Comparison of ENCODE assay signal across 12 cellular contexts in the genomic region with DNA sequence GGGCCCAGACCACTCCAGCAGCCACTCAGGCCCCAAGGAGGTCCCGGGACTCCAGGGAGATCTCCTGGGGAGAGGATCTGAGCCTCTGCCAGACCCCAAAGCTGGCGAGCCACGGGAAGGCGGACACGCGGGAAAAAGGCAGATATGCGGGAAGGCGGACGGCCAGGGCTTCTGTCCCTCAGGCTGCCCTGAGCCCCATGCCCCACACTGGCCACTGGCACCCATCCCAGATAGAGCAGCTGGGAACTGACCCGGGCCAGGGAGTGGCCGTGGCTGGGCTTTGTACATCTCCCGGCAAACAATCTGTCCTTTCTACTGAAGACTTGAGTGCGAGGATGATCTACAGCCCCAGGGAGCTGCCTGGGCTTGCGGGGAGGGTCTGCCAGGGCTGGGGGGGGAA. TPM values are rescaled to one million over a fixed set of nuclear protein-coding genes. Genes with fewer than 3 reads are reported as not detected.
DNase-seq lines count a peak whose midpoint lies in the region; ATAC-seq and TF ChIP-seq lines count a peak whose summit lies in the region.
"Had no signal": no experiment of that assay in that cellular context is flagged by ENCODE, and none has a peak within 500 bp of the region (broad histone marks: within the 10 kb centered on the region; RNA-seq: fewer than 3 reads in every experiment).

No MANE protein-coding gene starts in this region.

- H3K36me3 ChIP-seq in left ventricle myocardium inferior (no peaks in the 10 kb centered on the region), trophoblast cell (ENCODE audit: control insufficient read depth in 1 of 2, insufficient read depth in 2 of 2, low read length in 2 of 2) (no peaks in the 10 kb centered on the region), Caco-2 (ENCODE audit: control insufficient read depth, insufficient read depth, low read length) (no peaks in the 10 kb centered on the region)
- H3K36me3 ChIP-seq: neutrophil had no signal

- H3K4me3 ChIP-seq in left ventricle myocardium inferior (no peak overlapping the region), trophoblast cell (ENCODE audit: low read depth, low read length) (no peak overlapping the region), Caco-2 (ENCODE audit: low read depth, low read length) (no peak overlapping the region)

- no TSS peak for BruUV-seq in Caco-2 (replicated peaks; lab: Mats Ljungman, UMichigan)

- peaks cover 7% of the 10 kb centered on the region for H3K79me2 ChIP-seq in trophoblast cell (ENCODE audit: control insufficient read depth, insufficient read depth, low read length, poor library complexity)

- no peak overlapping the region for H4K8ac ChIP-seq in trophoblast cell (ENCODE audit: low read depth, low read length)

- intact Hi-C loops in left ventricle myocardium inferior (cut with micrococcal nuclease) = no loop called here
- intact Hi-C loops in Caco-2 (cut with micrococcal nuclease; ENCODE audit: unreplicated experiment) = no loop called here

- DNase-seq in AG08396 (ENCODE audit: low spot score) (peak; percentile 65), left ventricle myocardium inferior (peak; percentile 66), trophoblast cell (no peak), GF-D8 (lab: John Stamatoyannopoulos, UW) (no peak), Caco-2 (no peak), NK-92 (lab: John Stamatoyannopoulos, UW; ENCODE audit: unreplicated experiment) (no peak)
- DNase-seq in activated CD8-positive, alpha-beta memory T cell treated with anti-CD3 and anti-CD28 coated beads, Interleukin-2, amount 10 ng/mL, durations not matched to agents 7 days and 5 days = no peak
- DNase-seq: activated CD4-positive, CD25-positive, alpha-beta regulatory T cell treated with anti-CD3 and anti-CD28 coated beads, Interleukin-2, amount 50 U/mL, for 72 hours; activated effector memory CD4-positive, alpha-beta T cell treated with anti-CD3 and anti-CD28 coated beads, Interleukin-2, amount 50 U/mL, for 16 hours; cortex of kidney had no signal

- H3K27ac Mint-ChIP-seq in brain = peak overlapping the region in 4 of 5 experiments; percentile 64 to 91 (median 75)
- no peak overlapping the region for H3K27ac Mint-ChIP-seq in Caco-2 (ENCODE audit: unreplicated experiment)
- H3K27ac Mint-ChIP-seq in activated CD8-positive, alpha-beta memory T cell treated with anti-CD3 and anti-CD28 coated beads, Interleukin-2, amount 10 ng/mL, durations not matched to agents 7 days and 5 days = no peak overlapping the region

- no peaks in the 10 kb centered on the region for H3K27me3 ChIP-seq in left ventricle myocardium inferior (ENCODE audit: low read depth)
- H3K27me3 ChIP-seq in trophoblast cell (ENCODE audit: insufficient read depth, low read length) = no peaks in the 10 kb centered on the region
- no peaks in the 10 kb centered on the region for H3K27me3 ChIP-seq in Caco-2 (replicated peaks; ENCODE audit: control insufficient read depth, insufficient read depth, low read length)
- H3K27me3 ChIP-seq: neutrophil had no signal

- H3K9ac ChIP-seq in trophoblast cell (ENCODE audit: low read length) = no peak overlapping the region

- H3K9me3 Mint-ChIP-seq in brain (peaks cover 0 to 6% (median 0%) of the 10 kb centered on the region in 5 experiments), Caco-2 (ENCODE audit: unreplicated experiment) (no peaks in the 10 kb centered on the region)
- H3K9me3 Mint-ChIP-seq in activated CD8-positive, alpha-beta memory T cell treated with anti-CD3 and anti-CD28 coated beads, Interleukin-2, amount 10 ng/mL, durations not matched to agents 7 days and 5 days (ENCODE audit: low read depth) = peaks cover 2% of the 10 kb centered on the region

- H3K4me2 ChIP-seq in trophoblast cell (ENCODE audit: low read length) = no peak overlapping the region

- whole genome bisulfite sequencing in trophoblast cell (ENCODE audit: extremely low coverage, insufficient coverage, insufficient read length) = no CpG with 5 or more reads among the region's 14 CpGs

- TF ChIP-seq CTCF in brain (conservative IDR thresholded peaks at IDR 0.05) = no peak
- TF ChIP-seq CTCF in left ventricle myocardium inferior (IDR thresholded peaks at IDR 0.05; ENCODE audit: borderline replicate concordance) = no peak
- TF ChIP-seq CTCF in Caco-2 (IDR thresholded peaks at IDR 0.05; ENCODE audit: insufficient read depth in 1 of 2, low read depth in 1 of 2, low read length in 1 of 2, severe bottlenecking in 1 of 2, unreplicated experiment in 1 of 2) = no peak

- H3K4me1 ChIP-seq in left ventricle myocardium inferior (peaks cover 95% of the 10 kb centered on the region), trophoblast cell (ENCODE audit: control insufficient read depth in 1 of 2, insufficient read depth in 2 of 2, low read length in 2 of 2) (peaks cover 31 to 32% of the 10 kb centered on the region in 2 experiments), Caco-2 (peaks cover 43% of the 10 kb centered on the region)

- peak overlapping the region; percentile 78 for H2AK5ac ChIP-seq in trophoblast cell (ENCODE audit: low read length)

- no peak overlapping the region for H3K18ac ChIP-seq in trophoblast cell (ENCODE audit: low read length)

- no peak overlapping the region for H3K23ac ChIP-seq in trophoblast cell (ENCODE audit: low read length)

- H3K27ac ChIP-seq in left ventricle myocardium inferior (replicated peaks) (peak overlapping the region; percentile 92), trophoblast cell (ENCODE audit: low read depth, low read length) (no peak overlapping the region)

- peak overlapping the region in 1 of 5 experiments; percentile 22 for H3K4me3 Mint-ChIP-seq in brain
- H3K4me3 Mint-ChIP-seq in Caco-2 (ENCODE audit: unreplicated experiment) = no peak overlapping the region
- no peak overlapping the region for H3K4me3 Mint-ChIP-seq in activated CD8-positive, alpha-beta memory T cell treated with anti-CD3 and anti-CD28 coated beads, Interleukin-2, amount 10 ng/mL, durations not matched to agents 7 days and 5 days

- H3K9me3 ChIP-seq in left ventricle myocardium inferior (replicated peaks) = no peaks in the 10 kb centered on the region
- peaks cover 8% of the 10 kb centered on the region for H3K9me3 ChIP-seq in trophoblast cell (ENCODE audit: insufficient read depth, low read depth, low read length)
- H3K9me3 ChIP-seq in Caco-2 = no peaks in the 10 kb centered on the region
- H3K9me3 ChIP-seq: neutrophil had no signal

- peak overlapping the region; percentile 38 for H3K14ac ChIP-seq in trophoblast cell (ENCODE audit: low read length)

- H3K79me1 ChIP-seq in trophoblast cell (ENCODE audit: low read length) = peaks cover 22% of the 10 kb centered on the region

- no peak overlapping the region for H2BK5ac ChIP-seq in trophoblast cell (ENCODE audit: low read depth, low read length, poor library complexity)

- H2BK12ac ChIP-seq in trophoblast cell (ENCODE audit: low read length) = peak overlapping the region; percentile 33

- no peak overlapping the region for H2AFZ ChIP-seq in trophoblast cell (ENCODE audit: insufficient read depth, low read length, poor library complexity)

- H4K91ac ChIP-seq in trophoblast cell (ENCODE audit: low read depth, low read length) = peak overlapping the region; percentile 51

- H3K36me3 Mint-ChIP-seq in brain = no peaks in the 10 kb centered on the region
- peaks cover 6% of the 10 kb centered on the region for H3K36me3 Mint-ChIP-seq in Caco-2 (ENCODE audit: insufficient read depth, unreplicated experiment)
- H3K36me3 Mint-ChIP-seq in activated CD8-positive, alpha-beta memory T cell treated with anti-CD3 and anti-CD28 coated beads, Interleukin-2, amount 10 ng/mL, durations not matched to agents 7 days and 5 days = no peaks in the 10 kb centered on the region

- H3K27me3 Mint-ChIP-seq in brain (no peaks in the 10 kb centered on the region), Caco-2 (ENCODE audit: insufficient read depth, unreplicated experiment) (no peaks in the 10 kb centered on the region)
- H3K27me3 Mint-ChIP-seq in activated CD8-positive, alpha-beta memory T cell treated with anti-CD3 and anti-CD28 coated beads, Interleukin-2, amount 10 ng/mL, durations not matched to agents 7 days and 5 days = no peaks in the 10 kb centered on the region

- ATAC-seq in activated CD8-positive, alpha-beta memory T cell treated with anti-CD3 and anti-CD28 coated beads, Interleukin-2, amount 10 ng/mL, durations not matched to agents 7 days and 5 days = no peak

- POLR2A ChIA-PET in Caco-2 (lab: Charles Lee) = no interaction called here

- H3K4me1 Mint-ChIP-seq in brain (peaks cover 57% of the 10 kb centered on the region), Caco-2 (ENCODE audit: low read depth, unreplicated experiment) (peaks cover 19% of the 10 kb centered on the region)
- no peaks in the 10 kb centered on the region for H3K4me1 Mint-ChIP-seq in activated CD8-positive, alpha-beta memory T cell treated with anti-CD3 and anti-CD28 coated beads, Interleukin-2, amount 10 ng/mL, durations not matched to agents 7 days and 5 days

- no peak overlapping the region for H3K4ac ChIP-seq in trophoblast cell (ENCODE audit: low read depth, low read length)

- CTCF ChIA-PET in Caco-2 (lab: Charles Lee) = no interaction called here
- CTCF ChIA-PET in activated CD8-positive, alpha-beta memory T cell treated with anti-CD3 and anti-CD28 coated beads, Interleukin-2, amount 10 ng/mL, durations not matched to agents 7 days and 5 days (lab: Charles Lee) = no interaction called here

- H4K12ac ChIP-seq in trophoblast cell (ENCODE audit: low read depth, low read length) = no peak overlapping the region

- H2BK120ac ChIP-seq in trophoblast cell (ENCODE audit: insufficient read depth, low read length, poor library complexity) = peak overlapping the region; percentile 28

RNA-seq across cellular contexts. Expression of a gene that starts 21.1 kb away (rescaled TPM):
- polyA plus RNA-seq in brain (ENCODE audit: insufficient read depth, low read depth, low replicate concordance) = 12.3 TPM
- total RNA-seq in left ventricle myocardium inferior (17.6 TPM), Caco-2 (2022) (5.5 and 6.3 TPM in 2 replicates)
- polyA plus RNA-seq in trophoblast cell (2013) = 28.5 and 29.7 TPM in 2 replicates
- 10 to 100 TPM; 67.3 to 73.5 TPM for total RNA-seq in activated CD8-positive, alpha-beta memory T cell treated with anti-CD3 and anti-CD28 coated beads, Interleukin-2, amount 10 ng/mL, durations not matched to agents 7 days and 5 days

Comparison
In these comparisons a context has a peak if more than half of its experiments do, and no peak if none do; other contexts are left out.
1. DNase-seq: peak in AG08396 (single experiment) and left ventricle myocardium inferior (single experiment); none in trophoblast cell (0 of 2), GF-D8 (single experiment), Caco-2 (0 of 2), NK-92 (single experiment) and activated CD8-positive, alpha-beta memory T cell treated with anti-CD3 and anti-CD28 coated beads, Interleukin-2, amount 10 ng/mL, durations not matched to agents 7 days and 5 days (single experiment).
2. H3K27ac Mint-ChIP-seq: peak in brain (4 of 5); none in Caco-2 (single experiment) and activated CD8-positive, alpha-beta memory T cell treated with anti-CD3 and anti-CD28 coated beads, Interleukin-2, amount 10 ng/mL, durations not matched to agents 7 days and 5 days (single experiment).